Comparison of ENCODE assay signal across 27 cellular contexts in genomic region chr4:186020106-186020792, GRCh38.
"Had no signal": no experiment of that assay in that cellular context is flagged by ENCODE, and none has a peak within 500 bp of the region (broad histone marks: within the 10 kb centered on the region; RNA-seq: fewer than 3 reads in every experiment).

No MANE protein-coding gene starts in this region.

- H3K4me3 Mint-ChIP-seq: immature natural killer cell; mesothelial cell of epicardium; naive B cell; natural killer cell treated with Interleukin-12 subunit alpha and Interleukin-12 subunit beta and Interleukin-15 and Interleukin-18, amount 100 ng/mL, for 72 hours; stimulated activated naive CD8-positive, alpha-beta T cell treated with anti-CD3 and anti-CD28 coated beads, Interleukin-15, amount 100 ng/mL, for 72 hours had no signal

- H3K27ac ChIP-seq: esophagus squamous epithelium, pancreas, suprapubic skin had no signal

- DNase-seq: cerebellar nuclear complex; cortex of kidney; effector CD4-positive, alpha-beta T cell; esophagus squamous epithelium; foreskin melanocyte; immature natural killer cell; islet precursor cell; left colon; mesenchymal stem cell; mucosa of descending colon; naive B cell; pancreas; retina; stimulated activated CD4-positive, alpha-beta T cell treated with anti-CD3 and anti-CD28 coated beads, Interleukin-12 subunit alpha, Interleukin-12 subunit beta, amount 100 ng/mL, for 4 hours; stimulated activated CD4-positive, alpha-beta T cell treated with anti-CD3 and anti-CD28 coated beads, Interleukin-1b, Interleukin-23, amount 100 ng/mL, for 48 hours; stimulated activated CD4-positive, alpha-beta T cell treated with anti-CD3 and anti-CD28 coated beads, Interleukin-4, amount 100 ng/mL, for 1 hour; stimulated activated CD8-positive, alpha-beta memory T cell treated with anti-CD3 and anti-CD28 coated beads, Interleukin-4, amount 100 ng/mL, for 48 hours; stimulated activated naive CD4-positive, alpha-beta T cell; stimulated activated naive CD8-positive, alpha-beta T cell treated with anti-CD3 and anti-CD28 coated beads, Interleukin-15, amount 100 ng/mL, for 72 hours; trophoblast cell had no signal

- H3K36me3 ChIP-seq: esophagus squamous epithelium, pancreas, suprapubic skin had no signal

- FAIRE-seq: endothelial cell of umbilical vein, pancreas had no signal

- ATAC-seq: left colon; mucosa of descending colon; natural killer cell treated with Interleukin-12 subunit alpha and Interleukin-12 subunit beta and Interleukin-15 and Interleukin-18, amount 100 ng/mL, for 72 hours; pancreas; sciatic nerve; stimulated activated naive CD8-positive, alpha-beta T cell treated with anti-CD3 and anti-CD28 coated beads, Interleukin-15, amount 100 ng/mL, for 72 hours had no signal

- H3K9me3 Mint-ChIP-seq: immature natural killer cell; natural killer cell treated with Interleukin-12 subunit alpha and Interleukin-12 subunit beta and Interleukin-15 and Interleukin-18, amount 100 ng/mL, for 72 hours had no signal

- H3K36me3 Mint-ChIP-seq: immature natural killer cell; mesothelial cell of epicardium; naive B cell; natural killer cell treated with Interleukin-12 subunit alpha and Interleukin-12 subunit beta and Interleukin-15 and Interleukin-18, amount 100 ng/mL, for 72 hours had no signal

- H3K4me1 ChIP-seq: pancreas had no signal

- H3K27me3 ChIP-seq: dorsolateral prefrontal cortex, esophagus squamous epithelium, pancreas, suprapubic skin had no signal

- H3K4me1 Mint-ChIP-seq: immature natural killer cell; naive B cell; stimulated activated naive CD8-positive, alpha-beta T cell treated with anti-CD3 and anti-CD28 coated beads, Interleukin-15, amount 100 ng/mL, for 72 hours had no signal

- H3K4me3 ChIP-seq: esophagus squamous epithelium, lung, mucosa of descending colon, pancreas, suprapubic skin had no signal

- H3K9me3 ChIP-seq: esophagus squamous epithelium, mucosa of descending colon, pancreas, suprapubic skin had no signal

- H3K27ac Mint-ChIP-seq: immature natural killer cell; mesothelial cell of epicardium; natural killer cell treated with Interleukin-12 subunit alpha and Interleukin-12 subunit beta and Interleukin-15 and Interleukin-18, amount 100 ng/mL, for 72 hours had no signal
